34 cellular contexts compared by ENCODE assay signal in genomic region chr7:135322571-135323340, GRCh38.
"Had no signal": no experiment of that assay in that cellular context is flagged by ENCODE, and none has a peak within 500 bp of the region (broad histone marks: within the 10 kb centered on the region; RNA-seq: fewer than 3 reads in every experiment).

No MANE protein-coding gene starts in this region.

- H3K4me1 ChIP-seq: adrenal gland had no signal

- H3K27me3 ChIP-seq: adrenal gland, body of pancreas, breast epithelium had no signal

- DNase-seq: activated B cell treated with CpG ODN at 0.5 μM for 24 hours; activated CD4-positive, alpha-beta memory T cell treated with anti-CD3 and anti-CD28 coated beads for 36 hours; activated CD4-positive, alpha-beta T cell treated with anti-CD3 and anti-CD28 coated beads for 4 hours; activated CD4-positive, alpha-beta T cell treated with anti-CD3 and anti-CD28 coated beads, Interleukin-2, amount 50 U/mL, for 1 hour; activated CD4-positive, CD25-positive, alpha-beta regulatory T cell treated with anti-CD3 and anti-CD28 coated beads, Interleukin-2, amount 50 U/mL, for 72 hours; activated gamma-delta T cell treated with Interleukin-2 at 50 U/mL for 16 hours; activated naive CD4-positive, alpha-beta T cell treated with anti-CD3 and anti-CD28 coated beads for 36 hours; activated T-cell treated with anti-CD3 and anti-CD28 coated beads, Interleukin-2, amount 50 U/mL, for 1 hour; activated T-cell treated with anti-CD3 and anti-CD28 coated beads, Interleukin-2, amount 50 U/mL, for 72 hours; body of pancreas; caudate nucleus; cerebellar nuclear complex; Karpas-422; KBM-7; NCI-H1436; NCI-H1694; NCI-H1930; NCI-H2081 treated with DMSO at 0.1 percent for 48 hours; NCI-H226; NCI-H446 treated with DMSO at 0.1 percent for 48 hours; NCI-H524; OCI-M1; Right ventricle myocardium superior; SW 1271; T-helper 1 cell; T-helper 2 cell; T-helper 9 cell had no signal

- H3K27me3 Mint-ChIP-seq: activated B cell treated with CpG ODN at 0.5 μM for 24 hours; activated CD4-positive, alpha-beta memory T cell treated with anti-CD3 and anti-CD28 coated beads for 36 hours; activated T-helper 17 cell treated with anti-CD3 and anti-CD28 coated beads, Interleukin-2, amount 50 U/mL, for 72 hours; IgD-negative memory B cell had no signal

- FAIRE-seq: astrocyte had no signal

- ATAC-seq: activated naive CD4-positive, alpha-beta T cell treated with anti-CD3 and anti-CD28 coated beads, Interleukin-2, amount 50 U/mL, for 72 hours; activated T-cell treated with anti-CD3 and anti-CD28 coated beads, Interleukin-2, amount 50 U/mL, for 72 hours; activated T-helper 17 cell treated with anti-CD3 and anti-CD28 coated beads, Interleukin-2, amount 50 U/mL, for 72 hours had no signal

- H3K4me1 Mint-ChIP-seq: activated B cell treated with CpG ODN at 0.5 μM for 24 hours; activated T-helper 17 cell treated with anti-CD3 and anti-CD28 coated beads, Interleukin-2, amount 50 U/mL, for 72 hours; IgD-negative memory B cell had no signal

- H3K27ac Mint-ChIP-seq: activated B cell treated with CpG ODN at 0.5 μM for 24 hours; activated CD4-positive, alpha-beta memory T cell treated with anti-CD3 and anti-CD28 coated beads for 36 hours; activated naive CD4-positive, alpha-beta T cell treated with anti-CD3 and anti-CD28 coated beads for 36 hours; activated naive CD4-positive, alpha-beta T cell treated with anti-CD3 and anti-CD28 coated beads, Interleukin-2, amount 50 U/mL, for 72 hours; activated T-cell treated with anti-CD3 and anti-CD28 coated beads, Interleukin-2, amount 50 U/mL, for 72 hours; activated T-helper 17 cell treated with anti-CD3 and anti-CD28 coated beads, Interleukin-2, amount 50 U/mL, for 72 hours; IgD-negative memory B cell had no signal

- H3K4me3 ChIP-seq: adrenal gland, body of pancreas, breast epithelium had no signal

- H3K9me3 ChIP-seq: adrenal gland, body of pancreas, breast epithelium had no signal

- H3K36me3 ChIP-seq: adrenal gland, breast epithelium had no signal

- H3K4me3 Mint-ChIP-seq: activated B cell treated with CpG ODN at 0.5 μM for 24 hours; activated CD4-positive, alpha-beta memory T cell treated with anti-CD3 and anti-CD28 coated beads for 36 hours; activated naive CD4-positive, alpha-beta T cell treated with anti-CD3 and anti-CD28 coated beads for 36 hours; activated T-cell treated with anti-CD3 and anti-CD28 coated beads, Interleukin-2, amount 50 U/mL, for 72 hours; activated T-helper 17 cell treated with anti-CD3 and anti-CD28 coated beads, Interleukin-2, amount 50 U/mL, for 72 hours; IgD-negative memory B cell had no signal

- H3K27ac ChIP-seq: adrenal gland, body of pancreas, breast epithelium, VCaP had no signal

- H3K36me3 Mint-ChIP-seq: IgD-negative memory B cell had no signal
